8 cellular contexts compared by ENCODE assay signal in genomic region chr6:18122128-18123093, GRCh38. TPM values are rescaled to one million over a fixed set of nuclear protein-coding genes. Genes with fewer than 3 reads are reported as not detected.
DNase-seq lines count a peak whose midpoint lies in the region; ATAC-seq and TF ChIP-seq lines count a peak whose summit lies in the region.

TSS of gene NHLRC1 (minus strand) at chr6:18122677. CDS start at chr6:18122606, 71 bp downstream.

- peaks cover 5% of the 10 kb centered on the region for H3K36me3 Mint-ChIP-seq in activated naive CD4-positive, alpha-beta T cell treated with anti-CD3 and anti-CD28 coated beads for 36 hours (ENCODE audit: low read depth)

- H3K27me3 Mint-ChIP-seq in activated naive CD4-positive, alpha-beta T cell treated with anti-CD3 and anti-CD28 coated beads for 36 hours (ENCODE audit: low read depth) = peaks cover 25% of the 10 kb centered on the region

- no peak within 1 kb of the TSS for H2BK5ac ChIP-seq in neuronal stem cell (ENCODE audit: low read length)

- H3K14ac ChIP-seq in neuronal stem cell (ENCODE audit: low read length) = no peak within 1 kb of the TSS

- TF ChIP-seq CTCF in C4-2B (conservative IDR thresholded peaks at IDR 0.05) (peak; percentile 89), gastroesophageal sphincter (IDR thresholded peaks at IDR 0.05) (peak; percentile 96 to 98 (median 97))

- TF ChIP-seq POLR2A in gastroesophageal sphincter (IDR thresholded peaks at IDR 0.05) = peak; percentile 39 to 51

- intact Hi-C loops in activated naive CD4-positive, alpha-beta T cell treated with anti-CD3 and anti-CD28 coated beads for 36 hours (cut with micrococcal nuclease) = loop anchor here (1.0 to 5.0 kb wide), 5 partner anchors 33 to 966 kb away; partner anchors contain the start of genes FAM8A1, KDM1B and TPMT

- peak within 1 kb of the TSS; percentile 92 for H3K23ac ChIP-seq in neuronal stem cell (ENCODE audit: low read depth, low read length, poor library complexity)

- H3K4ac ChIP-seq in neuronal stem cell (ENCODE audit: low read length) = no peak within 1 kb of the TSS

- no peak for TF ChIP-seq EP300 in gastroesophageal sphincter (IDR thresholded peaks at IDR 0.05)

- peak; percentile 100 for ATAC-seq in GM19397 (IDR thresholded peaks at IDR 0.05; ENCODE audit: unreplicated experiment)
- ATAC-seq in HG03571 (IDR thresholded peaks at IDR 0.05; ENCODE audit: unreplicated experiment) = peak; percentile 98
- ATAC-seq in gastroesophageal sphincter = peak; percentile 98

- peak; percentile 91 for DNase-seq in RPMI8226
- DNase-seq in activated naive CD4-positive, alpha-beta T cell treated with anti-CD3 and anti-CD28 coated beads for 36 hours = peak; percentile 85
- peak; percentile 64 for DNase-seq in neuronal stem cell (ENCODE audit: low spot score)

- peak within 1 kb of the TSS; percentile 14 for H2AK5ac ChIP-seq in neuronal stem cell (ENCODE audit: low read depth, low read length)

- no peak within 1 kb of the TSS for H2BK15ac ChIP-seq in neuronal stem cell (ENCODE audit: low read length)

- H3K79me1 ChIP-seq in neuronal stem cell (ENCODE audit: low read depth, low read length) = no peaks in the 10 kb centered on the region

- peaks cover 9% of the 10 kb centered on the region for H3K4me1 Mint-ChIP-seq in activated naive CD4-positive, alpha-beta T cell treated with anti-CD3 and anti-CD28 coated beads for 36 hours (ENCODE audit: low read depth)

- H3K9me3 Mint-ChIP-seq in activated naive CD4-positive, alpha-beta T cell treated with anti-CD3 and anti-CD28 coated beads for 36 hours = peaks cover 10% of the 10 kb centered on the region

- H2BK12ac ChIP-seq in neuronal stem cell (ENCODE audit: low read length) = no peak within 1 kb of the TSS

- H3K27ac Mint-ChIP-seq in activated naive CD4-positive, alpha-beta T cell treated with anti-CD3 and anti-CD28 coated beads for 36 hours = no peak within 1 kb of the TSS

- H3K4me1 ChIP-seq in gastroesophageal sphincter = peaks cover 0 to 19% (median 4%) of the 10 kb centered on the region in 3 donors
- peaks cover 0 to 3% of the 10 kb centered on the region in 2 donors for H3K4me1 ChIP-seq in neuronal stem cell (ENCODE audit: control insufficient read depth in 2 of 2, insufficient read depth in 1 of 2, low read depth in 1 of 2, low read length in 2 of 2)
- H3K4me1 ChIP-seq in stomach smooth muscle (ENCODE audit: control insufficient read depth, insufficient read depth, low read length) = peaks cover 11% of the 10 kb centered on the region

- no peaks in the 10 kb centered on the region for H3K36me3 ChIP-seq in gastroesophageal sphincter
- no peaks in the 10 kb centered on the region for H3K36me3 ChIP-seq in neuronal stem cell (replicated peaks in 1 of 2; ENCODE audit: control insufficient read depth in 2 of 2, insufficient read depth in 2 of 2, low read length in 2 of 2)
- no peaks in the 10 kb centered on the region for H3K36me3 ChIP-seq in stomach smooth muscle (ENCODE audit: control insufficient read depth in 2 of 2, insufficient read depth in 2 of 2, low read length in 2 of 2)

- H3K9me3 ChIP-seq in gastroesophageal sphincter (no peaks in the 10 kb centered on the region), neuronal stem cell (replicated peaks in 1 of 2; ENCODE audit: control insufficient read depth in 2 of 2, insufficient read depth in 1 of 2, low read depth in 1 of 2, low read length in 2 of 2) (no peaks in the 10 kb centered on the region), stomach smooth muscle (ENCODE audit: control insufficient read depth in 2 of 2, low read length in 2 of 2) (no peaks in the 10 kb centered on the region)

- H3K27me3 ChIP-seq in gastroesophageal sphincter (no peaks in the 10 kb centered on the region), neuronal stem cell (ENCODE audit: control insufficient read depth in 3 of 3, insufficient read depth in 3 of 3, low read depth in 1 of 3, low read length in 3 of 3) (peaks cover 0 to 16% (median 10%) of the 10 kb centered on the region in 3 experiments), stomach smooth muscle (ENCODE audit: control insufficient read depth in 1 of 2, insufficient read depth in 2 of 2, low read length in 2 of 2) (no peaks in the 10 kb centered on the region)

- peak within 1 kb of the TSS; percentile 60 for H3K27ac ChIP-seq in C4-2B
- peak within 1 kb of the TSS in 3 of 4 donors; percentile 65 to 71 (median 69) for H3K27ac ChIP-seq in gastroesophageal sphincter
- no peak within 1 kb of the TSS for H3K27ac ChIP-seq in neuronal stem cell (replicated peaks; ENCODE audit: low read length)
- H3K27ac ChIP-seq in stomach smooth muscle (ENCODE audit: low read length) = no peak within 1 kb of the TSS

- H3K4me3 Mint-ChIP-seq in activated naive CD4-positive, alpha-beta T cell treated with anti-CD3 and anti-CD28 coated beads for 36 hours = peak within 1 kb of the TSS; percentile 67

- H3K18ac ChIP-seq in neuronal stem cell (ENCODE audit: low read length) = peak within 1 kb of the TSS; percentile 90

- no peak within 1 kb of the TSS for H2BK120ac ChIP-seq in neuronal stem cell (ENCODE audit: low read depth, low read length)

- H3K4me3 ChIP-seq in gastroesophageal sphincter (peak within 1 kb of the TSS; percentile 49 to 69), neuronal stem cell (ENCODE audit: low read length in 2 of 2) (peak within 1 kb of the TSS; percentile 40 to 73), stomach smooth muscle (ENCODE audit: low read length in 2 of 2) (peak within 1 kb of the TSS; percentile 68 to 79)

- H2AFZ ChIP-seq in neuronal stem cell (ENCODE audit: low read length) = peak within 1 kb of the TSS; percentile 88

- no peak within 1 kb of the TSS for H4K8ac ChIP-seq in neuronal stem cell (ENCODE audit: low read depth, low read length)

- CTCF ChIA-PET in activated naive CD4-positive, alpha-beta T cell treated with anti-CD3 and anti-CD28 coated beads for 36 hours (lab: Charles Lee) = interaction anchor here (0.5 to 1.5 kb wide), 8 partner anchors 23 to 393 kb away, joined by 3 to 4 read pairs (median 3); no protein-coding TSS in a partner anchor

- H3K4me2 ChIP-seq in neuronal stem cell (ENCODE audit: insufficient read depth, low read length, poor library complexity, severe bottlenecking) = peak within 1 kb of the TSS; percentile 90

- H4K91ac ChIP-seq in neuronal stem cell (ENCODE audit: low read depth, low read length, poor library complexity) = no peak within 1 kb of the TSS

- 67 to 68% methylated on average over 2 to 9 of the region's 82 CpGs for WGBS in gastroesophageal sphincter (ENCODE audit: low coverage in 1 of 2), 2 donors
- WGBS in neuronal stem cell (ENCODE audit: extremely low coverage in 2 of 2, insufficient read length in 2 of 2, insufficient replicate concordance in 1 of 2), 2 donors = no CpG with 5 or more reads among the region's 82 CpGs

- peak within 1 kb of the TSS; percentile 68 for H3K9ac ChIP-seq in neuronal stem cell (ENCODE audit: low read depth, low read length, poor library complexity)
- peak within 1 kb of the TSS; percentile 13 to 58 for H3K9ac ChIP-seq in stomach smooth muscle (ENCODE audit: low read length in 2 of 2)

RNA-seq across cellular contexts. Expression of gene NHLRC1, which starts in this region (rescaled TPM):
- under 1 TPM; 0.10 to 0.25 TPM for total RNA-seq in activated naive CD4-positive, alpha-beta T cell treated with anti-CD3 and anti-CD28 coated beads for 36 hours
- total RNA-seq in gastroesophageal sphincter = under 1 TPM; 0.54 to 0.93 (median 0.67) TPM
- not detected for polyA plus RNA-seq in neuronal stem cell (2013, experiment 1 of 2)
- not detected for polyA plus RNA-seq in neuronal stem cell (2013, experiment 2 of 2)

Comparison
In these comparisons a context has a peak if more than half of its experiments do, and no peak if none do; other contexts are left out.
1. Peak in DNase-seq in activated naive CD4-positive, alpha-beta T cell treated with anti-CD3 and anti-CD28 coated beads for 36 hours; RNA of the gene not detected or under 1 TPM.
2. Peak in ATAC-seq, H3K4me3 ChIP-seq and H3K27ac ChIP-seq in gastroesophageal sphincter; RNA of the gene not detected or under 1 TPM.